8 cellular contexts compared by ENCODE assay signal in the genomic region with DNA sequence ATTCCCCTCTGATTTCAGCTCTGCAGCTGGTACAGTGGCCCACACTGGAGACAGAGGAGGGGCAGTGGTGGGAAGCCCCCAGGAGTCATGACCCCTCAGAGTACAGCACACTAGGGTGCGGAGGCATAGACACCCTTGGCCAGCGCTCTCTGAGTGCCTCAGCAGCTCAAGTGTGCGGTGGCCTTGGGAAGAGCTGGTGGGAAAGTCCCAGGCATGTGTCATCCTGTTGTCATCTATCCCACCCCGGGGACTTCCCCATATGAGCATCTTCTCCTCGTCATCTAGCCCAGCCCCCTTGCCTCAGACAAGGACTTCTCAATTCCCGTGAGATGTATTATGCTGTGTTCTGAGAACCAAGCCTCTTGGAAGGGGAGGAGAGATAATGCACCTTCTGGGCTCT. TPM values are rescaled to one million over a fixed set of nuclear protein-coding genes. Genes with fewer than 3 reads are reported as not detected.
DNase-seq lines count a peak whose midpoint lies in the region; ATAC-seq lines count a peak whose summit lies in the region.

No MANE protein-coding gene starts in this region.

- peak; percentile 97 for DNase-seq in A172 (ENCODE audit: low spot score)
- peak; percentile 71 to 72 for DNase-seq in activated CD4-positive, alpha-beta T cell treated with anti-CD3 and anti-CD28 coated beads for 24 hours (ENCODE audit: low read depth in 2 of 2)
- peak; percentile 70 for DNase-seq in epithelial cell of prostate (ENCODE audit: low read depth, low spot score)
- peak; percentile 90 for DNase-seq in stimulated activated CD4-positive, alpha-beta T cell treated with anti-CD3 and anti-CD28 coated beads, Interleukin-1b, Interleukin-23, amount 100 ng/mL, for 48 hours
- DNase-seq in caudate nucleus (lab: John Stamatoyannopoulos, UW), result no peak
- DNase-seq in DMS153 treated with DMSO at 0.1 percent for 48 hours (lab: John Stamatoyannopoulos, UW; ENCODE audit: unreplicated experiment), result no peak

- peak overlapping the region; percentile 97 for H3K27ac ChIP-seq in epithelial cell of prostate
- H3K27ac ChIP-seq in caudate nucleus (ENCODE audit: low read depth, low read length), result no peak overlapping the region

- ATAC-seq in GM19043 (IDR thresholded peaks at IDR 0.05; ENCODE audit: low read depth, unreplicated experiment) (peak; percentile 73), HG03439 (IDR thresholded peaks at IDR 0.05; ENCODE audit: unreplicated experiment) (peak; percentile 69)

RNA-seq across cellular contexts. Expression of gene PPIF, which starts 15.6 kb away (rescaled TPM):
- total RNA-seq in A172 (2014; rRNA removed; shearing (Covaris generic)), result 38.2 and 47.2 TPM in 2 replicates

Comparison
In these comparisons a context has a peak if more than half of its experiments do, and no peak if none do; other contexts are left out.
1. DNase-seq: peak in A172 (single experiment), activated CD4-positive, alpha-beta T cell treated with anti-CD3 and anti-CD28 coated beads for 24 hours (2 of 2), epithelial cell of prostate (single experiment) and stimulated activated CD4-positive, alpha-beta T cell treated with anti-CD3 and anti-CD28 coated beads, Interleukin-1b, Interleukin-23, amount 100 ng/mL, for 48 hours (single experiment); none in caudate nucleus (0 of 61) and DMS153 treated with DMSO at 0.1 percent for 48 hours (single experiment).